ENCODE assay signal across 8 cellular contexts in genomic region chr5:80255425-80255751, GRCh38. TPM values are rescaled to one million over a fixed set of nuclear protein-coding genes. Genes with fewer than 3 reads are reported as not detected.
DNase-seq lines count a peak whose midpoint lies in the region; ATAC-seq and TF ChIP-seq lines count a peak whose summit lies in the region.

No MANE protein-coding gene starts in this region.

- TF ChIP-seq CTCF in A673 (conservative IDR thresholded peaks at IDR 0.05; ENCODE audit: low read depth, low read length) (no peak), OCI-LY1 (IDR thresholded peaks at IDR 0.05; ENCODE audit: low read length) (no peak), right atrium auricular region (IDR thresholded peaks at IDR 0.05) (no peak), progenitor cell of endocrine pancreas (IDR thresholded peaks at IDR 0.05; ENCODE audit: unreplicated experiment) (no peak)

- no TSS peak for BruUV-seq in A673 (replicated peaks; lab: Mats Ljungman, UMichigan)

- peak overlapping the region; percentile 90 for H3K4me2 ChIP-seq in OCI-LY1 (ENCODE audit: low read length)

- no peaks in the 10 kb centered on the region for H3K9me3 Mint-ChIP-seq in progenitor cell of endocrine pancreas (ENCODE audit: low read depth)

- H3K79me2 ChIP-seq in OCI-LY1 (ENCODE audit: insufficient read depth, low read length) = peaks cover 57% of the 10 kb centered on the region

- H3K4me1 ChIP-seq in A673 (ENCODE audit: insufficient read depth, low read length, poor library complexity, severe bottlenecking) (peaks cover 19% of the 10 kb centered on the region), OCI-LY1 (ENCODE audit: insufficient read depth, low read length, severe bottlenecking) (peaks cover 52% of the 10 kb centered on the region), right atrium auricular region (peaks cover 0 to 32% of the 10 kb centered on the region in 2 donors)

- H3K27me3 Mint-ChIP-seq in progenitor cell of endocrine pancreas = no peaks in the 10 kb centered on the region

- H2AFZ ChIP-seq in OCI-LY1 (ENCODE audit: low read length) = no peak overlapping the region

- DNase-seq in A673 (ENCODE audit: low spot score) (peak; percentile 73), amygdala (lab: John Stamatoyannopoulos, UW) (peak in 37 of 56 donors; percentile 19 to 79 (median 52)), right atrium auricular region (ENCODE audit: low spot score) (peak; percentile 62), progenitor cell of endocrine pancreas (ENCODE audit: low spot score, unreplicated experiment) (peak; percentile 43), NCI-H774 (lab: John Stamatoyannopoulos, UW) (no peak)

- H3K4me3 ChIP-seq in A673 (ENCODE audit: low read depth, low read length, poor library complexity, severe bottlenecking) (peak overlapping the region; percentile 69), OCI-LY1 (ENCODE audit: low read depth, low read length, poor library complexity, severe bottlenecking) (peak overlapping the region; percentile 81), right atrium auricular region (peak overlapping the region; percentile 75 to 83)

- H3K36me3 ChIP-seq in A673 (ENCODE audit: insufficient read depth, low read length, poor library complexity, severe bottlenecking) (no peaks in the 10 kb centered on the region), OCI-LY1 (ENCODE audit: insufficient read depth, low read length) (peaks cover 39% of the 10 kb centered on the region; the same call in 1 of the 2 replicates), right atrium auricular region (no peaks in the 10 kb centered on the region)

- intact Hi-C loops in A673 (cut with micrococcal nuclease; ENCODE audit: unreplicated experiment) = no loop called here

- H3K27ac ChIP-seq in A673 (ENCODE audit: low read depth, low read length, poor library complexity, severe bottlenecking) = peak overlapping the region; percentile 63
- peak overlapping the region; percentile 57 for H3K27ac ChIP-seq in OCI-LY1 (ENCODE audit: low read depth, low read length, poor library complexity, severe bottlenecking)
- peak overlapping the region; percentile 94 to 96 for H3K27ac ChIP-seq in right atrium auricular region

- no peaks in the 10 kb centered on the region for H3K27me3 ChIP-seq in A673 (replicated peaks; ENCODE audit: insufficient read depth, low read depth, low read length, poor library complexity)
- H3K27me3 ChIP-seq in OCI-LY1 (ENCODE audit: insufficient read depth, low read length) = no peaks in the 10 kb centered on the region
- no peaks in the 10 kb centered on the region for H3K27me3 ChIP-seq in right atrium auricular region

- peaks cover 47% of the 10 kb centered on the region for H3K4me1 Mint-ChIP-seq in progenitor cell of endocrine pancreas (ENCODE audit: low read depth)

- no peaks in the 10 kb centered on the region for H3K9me3 ChIP-seq in A673 (ENCODE audit: low read depth, low read length, poor library complexity, severe bottlenecking)
- H3K9me3 ChIP-seq in OCI-LY1 (ENCODE audit: low read length) = no peaks in the 10 kb centered on the region
- no peaks in the 10 kb centered on the region for H3K9me3 ChIP-seq in right atrium auricular region

- H3K9ac ChIP-seq in OCI-LY1 (ENCODE audit: low read length) = peak overlapping the region; percentile 78

- peaks cover 8% of the 10 kb centered on the region for H3K36me3 Mint-ChIP-seq in progenitor cell of endocrine pancreas (ENCODE audit: insufficient read depth)

- no peaks in the 10 kb centered on the region; the same call in 1 of the 2 replicates for H3F3A ChIP-seq in OCI-LY1 (ENCODE audit: insufficient read depth, low read length)

- H3K4me3 Mint-ChIP-seq in progenitor cell of endocrine pancreas (ENCODE audit: low read depth) = peak overlapping the region; percentile 89

- CTCF ChIA-PET in A673 (lab: Charles Lee) = no interaction called here

- H4K20me1 ChIP-seq in OCI-LY1 (ENCODE audit: insufficient read depth, low read length) = no peaks in the 10 kb centered on the region

- no peaks in the 10 kb centered on the region for H3K9me2 ChIP-seq in OCI-LY1 (ENCODE audit: low read depth, low read length)

- peak overlapping the region; percentile 85 for H3K27ac Mint-ChIP-seq in progenitor cell of endocrine pancreas

- POLR2A ChIA-PET in A673 (lab: Charles Lee; ENCODE audit: low non-redundant PET) = interaction anchor here (0.6 to 0.7 kb wide), 2 partner anchors 139 to 280 kb away, joined by 3 read pairs; no protein-coding TSS in a partner anchor

- peak; percentile 4 for ATAC-seq in GM18508 (IDR thresholded peaks at IDR 0.05; ENCODE audit: insufficient read depth, unreplicated experiment)
- peak; percentile 34 for ATAC-seq in HG03039 (IDR thresholded peaks at IDR 0.05; ENCODE audit: unreplicated experiment)

RNA-seq across cellular contexts. Expression of gene SERINC5, which starts 0.5 kb away (rescaled TPM):
- total RNA-seq in A673 (2021) (20.6 and 21.0 TPM in 2 replicates), right atrium auricular region (10 to 100 TPM in 1 of 2 donors, 1 to 10 TPM in 1; 9.2 to 11.0 TPM), progenitor cell of endocrine pancreas (174 and 198 TPM in 2 replicates)
